Comparison of ENCODE assay signal across 9 cellular contexts in the genomic region with DNA sequence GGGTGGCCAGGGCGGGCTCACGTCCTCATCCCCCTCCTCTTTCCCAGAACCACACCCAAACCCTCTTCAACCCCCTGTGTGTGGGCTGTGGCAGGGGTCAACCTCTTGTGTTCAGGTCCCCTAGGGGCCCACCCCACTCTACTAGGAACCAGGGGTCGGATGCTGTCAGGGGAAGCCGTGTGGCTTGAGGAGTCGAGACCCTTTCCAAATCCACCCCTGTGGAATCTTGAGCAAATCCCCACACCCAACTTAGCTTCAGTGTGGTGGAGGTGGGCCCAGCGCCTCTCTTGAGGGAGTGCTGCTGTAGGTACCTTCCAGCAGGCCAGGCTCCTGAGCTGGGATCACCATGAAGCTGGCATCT.
DNase-seq lines count a peak whose midpoint lies in the region; ATAC-seq and TF ChIP-seq lines count a peak whose summit lies in the region.
"Had no signal": no experiment of that assay in that cellular context is flagged by ENCODE, and none has a peak within 500 bp of the region (broad histone marks: within the 10 kb centered on the region; RNA-seq: fewer than 3 reads in every experiment).

No MANE protein-coding gene starts in this region.

- no peak overlapping the region for H3K27ac ChIP-seq in coronary artery
- H3K27ac ChIP-seq in osteoblast (ENCODE audit: low read depth, low read length), result no peak overlapping the region

- no peak overlapping the region for H2AFZ ChIP-seq in Loucy (ENCODE audit: low read length)
- H2AFZ ChIP-seq in osteoblast (ENCODE audit: low read length), result no peak overlapping the region

- DNase-seq in GM12864 (ENCODE audit: low read depth) (no peak), coronary artery (ENCODE audit: low spot score) (no peak), osteoblast (ENCODE audit: insufficient read length, low spot score, missing footprints) (no peak), HPDE6-E6E7 (ENCODE audit: extremely low spot score) (no peak)
- no peak for DNase-seq in activated CD4-positive, CD25-positive, alpha-beta regulatory T cell treated with anti-CD3 and anti-CD28 coated beads, Interleukin-2, amount 50 U/mL, for 72 hours

- H3K4me1 ChIP-seq in Loucy (ENCODE audit: insufficient read depth, low read length, poor library complexity, severe bottlenecking) (peaks cover 82% of the 10 kb centered on the region), osteoblast (ENCODE audit: insufficient read depth, low read length) (peaks cover 8% of the 10 kb centered on the region)

- H3K36me3 ChIP-seq in Loucy (ENCODE audit: insufficient read depth, low read length), result no peaks in the 10 kb centered on the region
- no peaks in the 10 kb centered on the region for H3K36me3 ChIP-seq in osteoblast (ENCODE audit: insufficient read depth, low read length)
- H3K36me3 ChIP-seq: prostate gland had no signal

- TF ChIP-seq CTCF in GM12864 (IDR thresholded peaks at IDR 0.05; ENCODE audit: low read depth, low read length, missing control alignments), result no peak
- no peak for TF ChIP-seq CTCF in Loucy (conservative IDR thresholded peaks at IDR 0.05; ENCODE audit: low read length)
- no peak for TF ChIP-seq CTCF in coronary artery (IDR thresholded peaks at IDR 0.05)
- TF ChIP-seq CTCF in osteoblast (IDR thresholded peaks at IDR 0.05; ENCODE audit: extremely low read depth, low read depth, low read length), result no peak

- H3K79me2 ChIP-seq in Loucy (ENCODE audit: insufficient read depth, low read length) (no peaks in the 10 kb centered on the region), osteoblast (ENCODE audit: insufficient read depth, low read length) (no peaks in the 10 kb centered on the region)

- H3K27me3 ChIP-seq in Loucy (ENCODE audit: insufficient read depth, low read length, poor library complexity, severe bottlenecking) (no peaks in the 10 kb centered on the region), osteoblast (ENCODE audit: insufficient read depth, low read length) (peaks cover 14% of the 10 kb centered on the region)

- ATAC-seq in HG03378 (IDR thresholded peaks at IDR 0.05; ENCODE audit: unreplicated experiment) (no peak), HG02623 (IDR thresholded peaks at IDR 0.05; ENCODE audit: unreplicated experiment) (no peak)

- H4K20me1 ChIP-seq in Loucy (ENCODE audit: insufficient read depth, low read length, poor library complexity, severe bottlenecking), result no peaks in the 10 kb centered on the region
- H4K20me1 ChIP-seq in osteoblast (ENCODE audit: insufficient read depth, low read length), result no peaks in the 10 kb centered on the region

- H3K4me3 ChIP-seq in GM12864 (ENCODE audit: low read depth, low read length) (peak overlapping the region; percentile 61), Loucy (ENCODE audit: low read length, poor library complexity, severe bottlenecking) (peak overlapping the region; percentile 72), coronary artery (peak overlapping the region; percentile 71), osteoblast (ENCODE audit: insufficient read depth, low read length) (no peak overlapping the region)

- H3K9ac ChIP-seq in Loucy (ENCODE audit: low read depth, low read length, poor library complexity, severe bottlenecking), result peak overlapping the region; percentile 83

- H3K9me2 ChIP-seq in Loucy (replicated peaks; ENCODE audit: low read depth, low read length), result no peaks in the 10 kb centered on the region

- H3K9me3 ChIP-seq in Loucy (ENCODE audit: insufficient read depth, low read depth, low read length) (no peaks in the 10 kb centered on the region), osteoblast (ENCODE audit: low read depth, low read length) (no peaks in the 10 kb centered on the region)
- H3K9me3 ChIP-seq: prostate gland had no signal

- H3F3A ChIP-seq in Loucy (ENCODE audit: low read depth), result peaks cover 18% of the 10 kb centered on the region

- peak overlapping the region; percentile 86 for H3K4me2 ChIP-seq in Loucy (ENCODE audit: low read depth, low read length, poor library complexity, severe bottlenecking)
- H3K4me2 ChIP-seq in osteoblast (ENCODE audit: insufficient read depth, low read length), result peak overlapping the region; percentile 88
